13 cellular contexts compared by ENCODE assay signal in the genomic region with DNA sequence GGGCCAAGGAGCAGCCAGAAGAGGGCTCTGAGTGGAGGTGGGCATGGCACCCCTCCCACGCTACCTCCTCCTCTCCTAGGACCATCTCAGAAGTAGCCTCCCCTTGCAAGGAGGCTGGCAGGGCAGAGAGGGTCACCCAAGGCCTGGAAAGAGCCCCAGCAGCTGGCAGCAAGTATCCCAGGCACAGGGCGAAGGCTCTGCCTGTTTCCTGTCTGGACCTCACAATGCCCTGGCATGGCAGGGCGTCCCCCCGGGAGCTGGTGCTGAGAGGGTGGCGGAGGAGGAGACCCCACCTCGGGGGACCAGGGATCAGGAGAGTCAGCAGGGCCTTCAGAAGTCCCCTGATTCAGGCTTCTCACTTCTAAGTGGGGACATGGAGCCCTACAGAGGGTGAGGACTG.
DNase-seq lines count a peak whose midpoint lies in the region; ATAC-seq and TF ChIP-seq lines count a peak whose summit lies in the region.
"Had no signal": no experiment of that assay in that cellular context is flagged by ENCODE, and none has a peak within 500 bp of the region (broad histone marks: within the 10 kb centered on the region; RNA-seq: fewer than 3 reads in every experiment).

No MANE protein-coding gene starts in this region.

- DNase-seq in left ventricle myocardium superior (peak; percentile 25), left ventricle myocardium inferior (no peak), RWPE1 (ENCODE audit: low spot score) (no peak), lower lobe of right lung (peak; percentile 25), NCI-H446 treated with DMSO at 0.1 percent for 48 hours (lab: John Stamatoyannopoulos, UW) (no peak)
- DNase-seq: 8988T; Caco-2; CD4-positive, alpha-beta T cell; GOT3; H9 had no signal

- CTCF ChIA-PET in RWPE1 (lab: Yijun Ruan, JAX), result interaction anchor here (1.2 kb wide), 1 partner anchor 9 kb away, joined by 3 read pairs; no protein-coding TSS in a partner anchor

- H3K27ac ChIP-seq in left ventricle myocardium inferior (replicated peaks), result no peak overlapping the region
- H3K27ac ChIP-seq in RWPE1, result peak overlapping the region; percentile 16; the same call in 1 of the 2 replicates
- no peak overlapping the region for H3K27ac ChIP-seq in lower lobe of right lung
- H3K27ac ChIP-seq: C4-2B had no signal

- peaks cover 27% of the 10 kb centered on the region for H3K4me1 ChIP-seq in left ventricle myocardium inferior
- H3K4me1 ChIP-seq in lower lobe of right lung, result peaks cover 5% of the 10 kb centered on the region
- H3K4me1 ChIP-seq: Caco-2 had no signal

- H3K36me3 ChIP-seq in left ventricle myocardium inferior (no peaks in the 10 kb centered on the region), lower lobe of right lung (no peaks in the 10 kb centered on the region)

- POLR2A ChIA-PET in RWPE1 (lab: Yijun Ruan, JAX; ENCODE audit: low non-redundant PET), result no interaction called here

- H3K9me3 ChIP-seq in left ventricle myocardium inferior (replicated peaks), result no peaks in the 10 kb centered on the region
- no peaks in the 10 kb centered on the region for H3K9me3 ChIP-seq in lower lobe of right lung
- H3K9me3 ChIP-seq: Caco-2 had no signal

- no peak for TF ChIP-seq CTCF in left ventricle myocardium inferior (IDR thresholded peaks at IDR 0.05; ENCODE audit: borderline replicate concordance)
- TF ChIP-seq CTCF in RWPE1 (conservative IDR thresholded peaks at IDR 0.05; ENCODE audit: low read depth), result no peak
- no peak for TF ChIP-seq CTCF in lower lobe of right lung (IDR thresholded peaks at IDR 0.05)

- no peak for ATAC-seq in left ventricle myocardium superior
- no peak for ATAC-seq in lower lobe of right lung
- no peak for ATAC-seq in HG03442 (IDR thresholded peaks at IDR 0.05; ENCODE audit: unreplicated experiment)
- no peak for ATAC-seq in GM21526 (IDR thresholded peaks at IDR 0.05; ENCODE audit: low FRiP score, unreplicated experiment)

- H3K4me3 ChIP-seq in left ventricle myocardium inferior (no peak overlapping the region), lower lobe of right lung (no peak overlapping the region)

- H3K27me3 ChIP-seq in left ventricle myocardium inferior (ENCODE audit: low read depth) (no peaks in the 10 kb centered on the region), lower lobe of right lung (ENCODE audit: low read depth) (no peaks in the 10 kb centered on the region)

- intact Hi-C loops in left ventricle myocardium superior (cut with micrococcal nuclease) (no loop called here), left ventricle myocardium inferior (cut with micrococcal nuclease) (no loop called here), lower lobe of right lung (cut with DNase I) (no loop called here)

Comparison
In these comparisons a context has a peak if more than half of its experiments do, and no peak if none do; other contexts are left out.
1. DNase-seq: peak in left ventricle myocardium superior (single experiment) and lower lobe of right lung (single experiment); none in left ventricle myocardium inferior (single experiment), RWPE1 (single experiment) and NCI-H446 treated with DMSO at 0.1 percent for 48 hours (single experiment).